25 cellular contexts compared by ENCODE assay signal in genomic region chr2:136919682-136920081, GRCh38.
"Had no signal": no experiment of that assay in that cellular context is flagged by ENCODE, and none has a peak within 500 bp of the region (broad histone marks: within the 10 kb centered on the region; RNA-seq: fewer than 3 reads in every experiment).

No MANE protein-coding gene starts in this region.

- H3K27me3 Mint-ChIP-seq: naive B cell; stimulated activated naive B cell treated with anti-CD40 and anti-IgM and Interleukin-4, amounts not matched to agents 10 μg/mL and 1 μg/mL and 100 μg/mL, for 72 hours had no signal

- ATAC-seq: left cardiac atrium; left lobe of liver; natural killer cell; right cardiac atrium; stimulated activated naive B cell treated with anti-CD40 and anti-IgM and Interleukin-4, amounts not matched to agents 10 μg/mL and 1 μg/mL and 100 μg/mL, for 72 hours; stimulated activated naive CD8-positive, alpha-beta T cell treated with anti-CD3 and anti-CD28 coated beads, Interleukin-15, Interleukin-2, amounts not matched to agents 100 U/mL and 50 U/mL, for 24 hours had no signal

- H3K9me3 Mint-ChIP-seq: neural progenitor cell had no signal

- H3K4me1 Mint-ChIP-seq: mesothelial cell of epicardium; naive B cell; natural killer cell; stimulated activated naive B cell treated with anti-CD40 and anti-IgM and Interleukin-4, amounts not matched to agents 10 μg/mL and 1 μg/mL and 100 μg/mL, for 72 hours had no signal

- DNase-seq: hippocampal formation; kidney glomerular epithelial cell; left cardiac atrium; lower lobe of right lung; mammary epithelial cell; mesendoderm; naive B cell; natural killer cell; nephron progenitor cell; ovary; retina; right cardiac atrium; sigmoid colon; small intestine; spleen; stimulated activated CD4-positive, alpha-beta T cell treated with anti-CD3 and anti-CD28 coated beads, Interleukin-4, amount 100 ng/mL, for 24 hours; stimulated activated naive B cell treated with anti-CD40 and anti-IgM and Interleukin-4, amounts not matched to agents 10 μg/mL and 1 μg/mL and 100 μg/mL, for 72 hours; stimulated activated naive CD8-positive, alpha-beta T cell treated with anti-CD3 and anti-CD28 coated beads, Interleukin-15, Interleukin-2, amounts not matched to agents 100 U/mL and 50 U/mL, for 24 hours; stomach; testis; thyroid gland; transverse colon had no signal

- H3K36me3 Mint-ChIP-seq: mesothelial cell of epicardium; naive B cell; natural killer cell; neural progenitor cell; stimulated activated naive B cell treated with anti-CD40 and anti-IgM and Interleukin-4, amounts not matched to agents 10 μg/mL and 1 μg/mL and 100 μg/mL, for 72 hours had no signal

- H3K27ac Mint-ChIP-seq: mesothelial cell of epicardium; naive B cell; natural killer cell; nephron progenitor cell; neural progenitor cell; stimulated activated naive B cell treated with anti-CD40 and anti-IgM and Interleukin-4, amounts not matched to agents 10 μg/mL and 1 μg/mL and 100 μg/mL, for 72 hours had no signal

- H3K4me3 Mint-ChIP-seq: mesothelial cell of epicardium; naive B cell; natural killer cell; nephron progenitor cell; neural progenitor cell; stimulated activated naive B cell treated with anti-CD40 and anti-IgM and Interleukin-4, amounts not matched to agents 10 μg/mL and 1 μg/mL and 100 μg/mL, for 72 hours had no signal
